In genomic region chrX:97638621-97639020, GRCh38 we compare ENCODE assay signal across 19 cellular contexts.
"Had no signal": no experiment of that assay in that cellular context is flagged by ENCODE, and none has a peak within 500 bp of the region (broad histone marks: within the 10 kb centered on the region; RNA-seq: fewer than 3 reads in every experiment).

No MANE protein-coding gene starts in this region.

- H3K4me3 Mint-ChIP-seq: natural killer cell treated with Interleukin-12 subunit alpha and Interleukin-12 subunit beta and Interleukin-15 and Interleukin-18, amount 100 ng/mL, for 72 hours; stimulated activated naive B cell treated with anti-CD40 and anti-IgM and Interleukin-4, amounts not matched to agents 10 μg/mL and 1 μg/mL and 100 μg/mL, for 72 hours; stimulated activated naive CD8-positive, alpha-beta T cell treated with anti-CD3 and anti-CD28 coated beads, Interleukin-15, amount 100 ng/mL, for 72 hours had no signal

- DNase-seq: colonic mucosa; dermis blood vessel endothelial cell; erythroblast; foreskin melanocyte; head of caudate nucleus; left colon; left ventricle myocardium superior; mesenchymal stem cell; midbrain; posterior cingulate gyrus; stimulated activated CD4-positive, alpha-beta T cell treated with anti-CD3 and anti-CD28 coated beads, Interleukin-2, amount 100 ng/mL, for 24 hours; stimulated activated CD4-positive, alpha-beta T cell treated with anti-CD3 and anti-CD28 coated beads, Interleukin-4, amount 100 ng/mL, for 4 hours; stimulated activated naive B cell treated with anti-CD40 and anti-IgM and Interleukin-4, amounts not matched to agents 10 μg/mL and 1 μg/mL and 100 μg/mL, for 72 hours; stimulated activated naive CD8-positive, alpha-beta T cell treated with anti-CD3 and anti-CD28 coated beads, Interleukin-15, amount 100 ng/mL, for 72 hours; transverse colon had no signal

- H3K4me1 Mint-ChIP-seq: stimulated activated naive B cell treated with anti-CD40 and anti-IgM and Interleukin-4, amounts not matched to agents 10 μg/mL and 1 μg/mL and 100 μg/mL, for 72 hours had no signal

- H3K79me2 ChIP-seq: hepatocyte had no signal

- H3K4me3 ChIP-seq: colonic mucosa, hepatocyte, lung, thoracic aorta, transverse colon had no signal

- H3K27ac ChIP-seq: colonic mucosa, hepatocyte, thoracic aorta, transverse colon had no signal

- H3K27me3 ChIP-seq: colonic mucosa, hepatocyte, transverse colon had no signal

- H3K27ac Mint-ChIP-seq: natural killer cell treated with Interleukin-12 subunit alpha and Interleukin-12 subunit beta and Interleukin-15 and Interleukin-18, amount 100 ng/mL, for 72 hours; stimulated activated naive B cell treated with anti-CD40 and anti-IgM and Interleukin-4, amounts not matched to agents 10 μg/mL and 1 μg/mL and 100 μg/mL, for 72 hours; stimulated activated naive CD8-positive, alpha-beta T cell treated with anti-CD3 and anti-CD28 coated beads, Interleukin-15, amount 100 ng/mL, for 72 hours had no signal

- H3K4me2 ChIP-seq: hepatocyte had no signal

- H3K9me3 Mint-ChIP-seq: natural killer cell treated with Interleukin-12 subunit alpha and Interleukin-12 subunit beta and Interleukin-15 and Interleukin-18, amount 100 ng/mL, for 72 hours had no signal

- H3K4me1 ChIP-seq: colonic mucosa, transverse colon had no signal

- H3K9me3 ChIP-seq: colonic mucosa, thoracic aorta, transverse colon had no signal

- H3K36me3 Mint-ChIP-seq: natural killer cell treated with Interleukin-12 subunit alpha and Interleukin-12 subunit beta and Interleukin-15 and Interleukin-18, amount 100 ng/mL, for 72 hours; stimulated activated naive B cell treated with anti-CD40 and anti-IgM and Interleukin-4, amounts not matched to agents 10 μg/mL and 1 μg/mL and 100 μg/mL, for 72 hours had no signal

- H3K36me3 ChIP-seq: colonic mucosa, thoracic aorta, transverse colon had no signal
